In the genomic region with DNA sequence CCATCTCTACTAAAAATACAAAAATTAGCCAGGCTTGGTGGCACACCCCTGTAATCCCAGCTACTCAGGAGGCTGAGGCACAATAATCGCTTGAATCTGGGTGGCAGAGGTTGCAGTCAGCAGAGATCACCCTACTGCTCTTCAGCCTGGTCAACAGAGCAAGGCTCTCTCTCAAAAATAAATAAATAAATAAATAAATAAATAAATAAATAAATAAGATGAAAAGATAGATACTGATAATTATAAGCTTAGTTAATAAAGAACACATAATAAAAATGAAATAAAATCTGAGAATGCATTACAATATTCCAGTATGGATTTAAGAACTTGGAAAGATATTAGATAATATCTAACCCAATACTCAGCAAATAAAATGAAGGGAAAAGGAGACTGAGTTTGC, we compare ENCODE assay signal across 1 cellular context.
A peak's percentile ranks its signal among the peaks of the same experiment; 100 is the strongest.
TF ChIP-seq lines count a peak whose summit lies in the region.

No MANE protein-coding gene starts in this region.

TF ChIP-seq in HEK293, 187 proteins besides CTCF, POLR2A, EP300 and RAD21 (continued from another document):
- TF ChIP-seq, protein P1, sequence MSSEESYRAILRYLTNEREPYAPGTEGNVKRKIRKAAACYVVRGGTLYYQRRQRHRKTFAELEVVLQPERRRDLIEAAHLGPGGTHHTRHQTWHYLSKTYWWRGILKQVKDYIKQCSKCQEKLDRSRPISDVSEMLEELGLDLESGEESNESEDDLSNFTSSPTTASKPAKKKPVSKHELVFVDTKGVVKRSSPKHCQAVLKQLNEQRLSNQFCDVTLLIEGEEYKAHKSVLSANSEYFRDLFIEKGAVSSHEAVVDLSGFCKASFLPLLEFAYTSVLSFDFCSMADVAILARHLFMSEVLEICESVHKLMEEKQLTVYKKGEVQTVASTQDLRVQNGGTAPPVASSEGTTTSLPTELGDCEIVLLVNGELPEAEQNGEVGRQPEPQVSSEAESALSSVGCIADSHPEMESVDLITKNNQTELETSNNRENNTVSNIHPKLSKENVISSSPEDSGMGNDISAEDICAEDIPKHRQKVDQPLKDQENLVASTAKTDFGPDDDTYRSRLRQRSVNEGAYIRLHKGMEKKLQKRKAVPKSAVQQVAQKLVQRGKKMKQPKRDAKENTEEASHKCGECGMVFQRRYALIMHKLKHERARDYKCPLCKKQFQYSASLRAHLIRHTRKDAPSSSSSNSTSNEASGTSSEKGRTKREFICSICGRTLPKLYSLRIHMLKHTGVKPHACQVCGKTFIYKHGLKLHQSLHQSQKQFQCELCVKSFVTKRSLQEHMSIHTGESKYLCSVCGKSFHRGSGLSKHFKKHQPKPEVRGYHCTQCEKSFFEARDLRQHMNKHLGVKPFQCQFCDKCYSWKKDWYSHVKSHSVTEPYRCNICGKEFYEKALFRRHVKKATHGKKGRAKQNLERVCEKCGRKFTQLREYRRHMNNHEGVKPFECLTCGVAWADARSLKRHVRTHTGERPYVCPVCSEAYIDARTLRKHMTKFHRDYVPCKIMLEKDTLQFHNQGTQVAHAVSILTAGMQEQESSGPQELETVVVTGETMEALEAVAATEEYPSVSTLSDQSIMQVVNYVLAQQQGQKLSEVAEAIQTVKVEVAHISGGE (tag by site-specific recombination; conservative IDR thresholded peaks at IDR 0.05; ENCODE audit: low read depth): peak; percentile 85
- TF ChIP-seq RBAK (tag by site-specific recombination; IDR thresholded peaks at IDR 0.05): peak; percentile 61; the same call in 1 of the 2 replicates
- no peak for TF ChIP-seq ZFHX2 (tag by site-specific recombination; conservative IDR thresholded peaks at IDR 0.05)
- TF ChIP-seq HOXA7 (CRISPR knock-in tag; IDR thresholded peaks at IDR 0.05; ENCODE audit: borderline replicate concordance): no peak
- TF ChIP-seq KLF16 (tag by site-specific recombination; IDR thresholded peaks at IDR 0.05): no peak
- TF ChIP-seq ZNF404 (tag by site-specific recombination; IDR thresholded peaks at IDR 0.05): peak; percentile 79; the same call in 1 of the 2 replicates
- TF ChIP-seq ZNF629 (tag by site-specific recombination; IDR thresholded peaks at IDR 0.05): peak; percentile 68
- peak; percentile 36 for TF ChIP-seq ZNF654 (tag by site-specific recombination; IDR thresholded peaks at IDR 0.05; ENCODE audit: low read depth)
- TF ChIP-seq, protein P2, sequence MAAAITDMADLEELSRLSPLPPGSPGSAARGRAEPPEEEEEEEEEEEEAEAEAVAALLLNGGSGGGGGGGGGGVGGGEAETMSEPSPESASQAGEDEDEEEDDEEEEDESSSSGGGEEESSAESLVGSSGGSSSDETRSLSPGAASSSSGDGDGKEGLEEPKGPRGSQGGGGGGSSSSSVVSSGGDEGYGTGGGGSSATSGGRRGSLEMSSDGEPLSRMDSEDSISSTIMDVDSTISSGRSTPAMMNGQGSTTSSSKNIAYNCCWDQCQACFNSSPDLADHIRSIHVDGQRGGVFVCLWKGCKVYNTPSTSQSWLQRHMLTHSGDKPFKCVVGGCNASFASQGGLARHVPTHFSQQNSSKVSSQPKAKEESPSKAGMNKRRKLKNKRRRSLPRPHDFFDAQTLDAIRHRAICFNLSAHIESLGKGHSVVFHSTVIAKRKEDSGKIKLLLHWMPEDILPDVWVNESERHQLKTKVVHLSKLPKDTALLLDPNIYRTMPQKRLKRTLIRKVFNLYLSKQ (tag by site-specific recombination; IDR thresholded peaks at IDR 0.05; ENCODE audit: borderline replicate concordance): peak; percentile 92
- TF ChIP-seq ZNF169 (tag by site-specific recombination; IDR thresholded peaks at IDR 0.05): no peak
- TF ChIP-seq, protein P3, sequence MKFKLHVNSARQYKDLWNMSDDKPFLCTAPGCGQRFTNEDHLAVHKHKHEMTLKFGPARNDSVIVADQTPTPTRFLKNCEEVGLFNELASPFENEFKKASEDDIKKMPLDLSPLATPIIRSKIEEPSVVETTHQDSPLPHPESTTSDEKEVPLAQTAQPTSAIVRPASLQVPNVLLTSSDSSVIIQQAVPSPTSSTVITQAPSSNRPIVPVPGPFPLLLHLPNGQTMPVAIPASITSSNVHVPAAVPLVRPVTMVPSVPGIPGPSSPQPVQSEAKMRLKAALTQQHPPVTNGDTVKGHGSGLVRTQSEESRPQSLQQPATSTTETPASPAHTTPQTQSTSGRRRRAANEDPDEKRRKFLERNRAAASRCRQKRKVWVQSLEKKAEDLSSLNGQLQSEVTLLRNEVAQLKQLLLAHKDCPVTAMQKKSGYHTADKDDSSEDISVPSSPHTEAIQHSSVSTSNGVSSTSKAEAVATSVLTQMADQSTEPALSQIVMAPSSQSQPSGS (tag by site-specific recombination; IDR thresholded peaks at IDR 0.05; ENCODE audit: low read depth): no peak
- TF ChIP-seq ZNF623 (tag by site-specific recombination; IDR thresholded peaks at IDR 0.05): peak; percentile 84
- TF ChIP-seq ZNF560 (tag by site-specific recombination; IDR thresholded peaks at IDR 0.05; ENCODE audit: borderline replicate concordance): peak; percentile 91
- peak; percentile 49; the same call in 1 of the 2 replicates for TF ChIP-seq ZNF558 (tag by site-specific recombination; IDR thresholded peaks at IDR 0.05)
- peak; percentile 86; the same call in 1 of the 2 replicates for TF ChIP-seq ZNF202 (tag by site-specific recombination; IDR thresholded peaks at IDR 0.05; ENCODE audit: borderline replicate concordance)
- TF ChIP-seq ZBTB1 (tag by site-specific recombination; IDR thresholded peaks at IDR 0.05): 0 out of 2 replicates have a peak, but pooled peaks have one; percentile 33
- TF ChIP-seq, protein P4, sequence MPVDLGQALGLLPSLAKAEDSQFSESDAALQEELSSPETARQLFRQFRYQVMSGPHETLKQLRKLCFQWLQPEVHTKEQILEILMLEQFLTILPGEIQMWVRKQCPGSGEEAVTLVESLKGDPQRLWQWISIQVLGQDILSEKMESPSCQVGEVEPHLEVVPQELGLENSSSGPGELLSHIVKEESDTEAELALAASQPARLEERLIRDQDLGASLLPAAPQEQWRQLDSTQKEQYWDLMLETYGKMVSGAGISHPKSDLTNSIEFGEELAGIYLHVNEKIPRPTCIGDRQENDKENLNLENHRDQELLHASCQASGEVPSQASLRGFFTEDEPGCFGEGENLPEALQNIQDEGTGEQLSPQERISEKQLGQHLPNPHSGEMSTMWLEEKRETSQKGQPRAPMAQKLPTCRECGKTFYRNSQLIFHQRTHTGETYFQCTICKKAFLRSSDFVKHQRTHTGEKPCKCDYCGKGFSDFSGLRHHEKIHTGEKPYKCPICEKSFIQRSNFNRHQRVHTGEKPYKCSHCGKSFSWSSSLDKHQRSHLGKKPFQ (tag by site-specific recombination; IDR thresholded peaks at IDR 0.05): 0 out of 2 replicates have a peak, but pooled peaks have one; percentile 34
- TF ChIP-seq ZNF585B (tag by site-specific recombination; IDR thresholded peaks at IDR 0.05): no peak
- TF ChIP-seq ZNF266 (tag by site-specific recombination; IDR thresholded peaks at IDR 0.05; ENCODE audit: low read depth): peak; percentile 93
- TF ChIP-seq, protein P5, sequence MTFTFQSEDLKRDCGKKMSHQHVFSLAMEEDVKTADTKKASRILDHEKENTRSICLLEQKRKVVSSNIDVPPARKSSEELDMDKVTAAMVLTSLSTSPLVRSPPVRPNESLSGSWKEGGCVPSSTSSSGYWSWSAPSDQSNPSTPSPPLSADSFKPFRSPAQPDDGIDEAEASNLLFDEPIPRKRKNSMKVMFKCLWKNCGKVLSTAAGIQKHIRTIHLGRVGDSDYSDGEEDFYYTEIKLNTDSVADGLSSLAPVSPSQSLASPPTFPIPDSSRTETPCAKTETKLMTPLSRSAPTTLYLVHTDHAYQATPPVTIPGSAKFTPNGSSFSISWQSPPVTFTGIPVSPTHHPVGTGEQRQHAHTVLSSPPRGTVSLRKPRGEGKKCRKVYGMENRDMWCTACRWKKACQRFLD (tag by site-specific recombination; IDR thresholded peaks at IDR 0.05): 0 out of 2 replicates have a peak, but pooled peaks have one; percentile 37
- TF ChIP-seq ZNF223 (tag by site-specific recombination; IDR thresholded peaks at IDR 0.05): peak; percentile 61; the same call in 1 of the 2 replicates
- peak; percentile 44; the same call in 1 of the 2 replicates for TF ChIP-seq MZF1 (tag by site-specific recombination; IDR thresholded peaks at IDR 0.05; ENCODE audit: borderline replicate concordance)
- 0 out of 2 replicates have a peak, but pooled peaks have one; percentile 49 for TF ChIP-seq ZFP37 (tag by site-specific recombination; IDR thresholded peaks at IDR 0.05)
- TF ChIP-seq ZNF791 (tag by site-specific recombination; IDR thresholded peaks at IDR 0.05): peak; percentile 77
- TF ChIP-seq ZBTB20 (tag by site-specific recombination; IDR thresholded peaks at IDR 0.05): no peak
- peak; percentile 80 for TF ChIP-seq ZNF664 (tag by site-specific recombination; IDR thresholded peaks at IDR 0.05)
- peak; percentile 76 for TF ChIP-seq ZXDB (tag by site-specific recombination; IDR thresholded peaks at IDR 0.05)
- TF ChIP-seq ZBTB21 (tag by site-specific recombination; IDR thresholded peaks at IDR 0.05): peak; percentile 43; the same call in 1 of the 2 replicates
- peak; percentile 96 for TF ChIP-seq ZNF426 (tag by site-specific recombination; IDR thresholded peaks at IDR 0.05)
- TF ChIP-seq ZNF544 (tag by site-specific recombination; IDR thresholded peaks at IDR 0.05): no peak
- peak; percentile 51; the same call in 1 of the 2 replicates for TF ChIP-seq ZFP3 (tag by site-specific recombination; IDR thresholded peaks at IDR 0.05; ENCODE audit: low read depth)
- TF ChIP-seq ZNF555 (tag by site-specific recombination; conservative IDR thresholded peaks at IDR 0.05): peak; percentile 98
- TF ChIP-seq ZNF596 (tag by site-specific recombination; IDR thresholded peaks at IDR 0.05): no peak
- peak; percentile 73; the same call in 1 of the 2 replicates for TF ChIP-seq OVOL3 (tag by site-specific recombination; IDR thresholded peaks at IDR 0.05)
- no peak for TF ChIP-seq ZNF155 (tag by site-specific recombination; IDR thresholded peaks at IDR 0.05)
- TF ChIP-seq ZNF214 (tag by site-specific recombination; IDR thresholded peaks at IDR 0.05; ENCODE audit: borderline replicate concordance): peak; percentile 59; the same call in 1 of the 2 replicates
- TF ChIP-seq, protein P6, sequence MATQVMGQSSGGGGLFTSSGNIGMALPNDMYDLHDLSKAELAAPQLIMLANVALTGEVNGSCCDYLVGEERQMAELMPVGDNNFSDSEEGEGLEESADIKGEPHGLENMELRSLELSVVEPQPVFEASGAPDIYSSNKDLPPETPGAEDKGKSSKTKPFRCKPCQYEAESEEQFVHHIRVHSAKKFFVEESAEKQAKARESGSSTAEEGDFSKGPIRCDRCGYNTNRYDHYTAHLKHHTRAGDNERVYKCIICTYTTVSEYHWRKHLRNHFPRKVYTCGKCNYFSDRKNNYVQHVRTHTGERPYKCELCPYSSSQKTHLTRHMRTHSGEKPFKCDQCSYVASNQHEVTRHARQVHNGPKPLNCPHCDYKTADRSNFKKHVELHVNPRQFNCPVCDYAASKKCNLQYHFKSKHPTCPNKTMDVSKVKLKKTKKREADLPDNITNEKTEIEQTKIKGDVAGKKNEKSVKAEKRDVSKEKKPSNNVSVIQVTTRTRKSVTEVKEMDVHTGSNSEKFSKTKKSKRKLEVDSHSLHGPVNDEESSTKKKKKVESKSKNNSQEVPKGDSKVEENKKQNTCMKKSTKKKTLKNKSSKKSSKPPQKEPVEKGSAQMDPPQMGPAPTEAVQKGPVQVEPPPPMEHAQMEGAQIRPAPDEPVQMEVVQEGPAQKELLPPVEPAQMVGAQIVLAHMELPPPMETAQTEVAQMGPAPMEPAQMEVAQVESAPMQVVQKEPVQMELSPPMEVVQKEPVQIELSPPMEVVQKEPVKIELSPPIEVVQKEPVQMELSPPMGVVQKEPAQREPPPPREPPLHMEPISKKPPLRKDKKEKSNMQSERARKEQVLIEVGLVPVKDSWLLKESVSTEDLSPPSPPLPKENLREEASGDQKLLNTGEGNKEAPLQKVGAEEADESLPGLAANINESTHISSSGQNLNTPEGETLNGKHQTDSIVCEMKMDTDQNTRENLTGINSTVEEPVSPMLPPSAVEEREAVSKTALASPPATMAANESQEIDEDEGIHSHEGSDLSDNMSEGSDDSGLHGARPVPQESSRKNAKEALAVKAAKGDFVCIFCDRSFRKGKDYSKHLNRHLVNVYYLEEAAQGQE (tag by site-specific recombination; IDR thresholded peaks at IDR 0.05): peak; percentile 75
TF ChIP-seq in HEK293: peak in this region for 41.
